34 cellular contexts compared by ENCODE assay signal in genomic region chr7:106402898-106403297, GRCh38.
"Had no signal": no experiment of that assay in that cellular context is flagged by ENCODE, and none has a peak within 500 bp of the region (broad histone marks: within the 10 kb centered on the region; RNA-seq: fewer than 3 reads in every experiment).

No MANE protein-coding gene starts in this region.

- H3K9me3 Mint-ChIP-seq: activated T-cell treated with anti-CD3 and anti-CD28 coated beads, Interleukin-2, amount 50 U/mL, for 4 hours; activated T-helper 17 cell treated with anti-CD3 and anti-CD28 coated beads, Interleukin-2, amount 50 U/mL, for 72 hours; central memory CD8-positive, alpha-beta T cell had no signal

- DNase-seq: activated effector memory CD4-positive, alpha-beta T cell treated with anti-CD3 and anti-CD28 coated beads, Interleukin-2, amount 50 U/mL, for 16 hours; activated effector memory CD4-positive, alpha-beta T cell treated with Interleukin-2 at 50 U/mL for 16 hours; activated gamma-delta T cell; activated gamma-delta T cell treated with Interleukin-2 at 50 U/mL for 16 hours; activated naive CD4-positive, alpha-beta T cell; activated naive CD4-positive, alpha-beta T cell treated with anti-CD3 and anti-CD28 coated beads, Interleukin-2, amount 10 ng/mL, durations not matched to agents 7 days and 5 days; activated naive CD4-positive, alpha-beta T cell treated with anti-CD3 and anti-CD28 coated beads, Interleukin-2, amount 50 U/mL, for 16 hours; activated naive CD4-positive, alpha-beta T cell treated with Interleukin-2 at 50 U/mL for 16 hours; activated naive CD8-positive, alpha-beta T cell treated with anti-CD3 and anti-CD28 coated beads for 36 hours; activated naive CD8-positive, alpha-beta T cell treated with anti-CD3 and anti-CD28 coated beads, Interleukin-2, amount 10 ng/mL, durations not matched to agents 7 days and 5 days; activated naive CD8-positive, alpha-beta T cell treated with anti-CD3 and anti-CD28 coated beads, Interleukin-2, amount 50 U/mL, for 24 hours; activated T-cell treated with anti-CD3 and anti-CD28 coated beads, Interleukin-2, amount 50 U/mL, for 1 hour; activated T-cell treated with anti-CD3 and anti-CD28 coated beads, Interleukin-2, amount 50 U/mL, for 24 hours; activated T-cell treated with anti-CD3 and anti-CD28 coated beads, Interleukin-2, amount 50 U/mL, for 4 hours; activated T-cell treated with anti-CD3 and anti-CD28 coated beads, Interleukin-2, amount 50 U/mL, for 48 hours; activated T-cell treated with anti-CD3 and anti-CD28 coated beads, Interleukin-2, amount 50 U/mL, for 72 hours; adrenal gland; amniotic stem cell; amygdala; anterior cingulate cortex; aorta; body of pancreas; brain microvascular endothelial cell; caudate nucleus; central memory CD4-positive, alpha-beta T cell; cerebellar nuclear complex had no signal

- H3K4me1 Mint-ChIP-seq: brain had no signal

- H3K36me3 Mint-ChIP-seq: activated naive CD4-positive, alpha-beta T cell treated with anti-CD3 and anti-CD28 coated beads, Interleukin-2, amount 10 ng/mL, durations not matched to agents 7 days and 5 days; activated naive CD4-positive, alpha-beta T cell treated with anti-CD3 and anti-CD28 coated beads, Interleukin-2, amount 50 U/mL, for 24 hours; activated naive CD8-positive, alpha-beta T cell; brain had no signal

- ATAC-seq: activated naive CD4-positive, alpha-beta T cell treated with anti-CD3 and anti-CD28 coated beads, Interleukin-2, amount 50 U/mL, for 72 hours; activated naive CD8-positive, alpha-beta T cell treated with anti-CD3 and anti-CD28 coated beads, Interleukin-2, amount 50 U/mL, for 24 hours; activated T-cell treated with anti-CD3 and anti-CD28 coated beads, Interleukin-2, amount 50 U/mL, for 4 hours; activated T-cell treated with anti-CD3 and anti-CD28 coated beads, Interleukin-2, amount 50 U/mL, for 72 hours; activated T-helper 17 cell treated with anti-CD3 and anti-CD28 coated beads, Interleukin-2, amount 50 U/mL, for 72 hours; body of pancreas had no signal

- H3K27ac Mint-ChIP-seq: activated naive CD4-positive, alpha-beta T cell treated with anti-CD3 and anti-CD28 coated beads, Interleukin-2, amount 10 ng/mL, durations not matched to agents 7 days and 5 days; activated naive CD4-positive, alpha-beta T cell treated with anti-CD3 and anti-CD28 coated beads, Interleukin-2, amount 50 U/mL, for 24 hours; activated naive CD4-positive, alpha-beta T cell treated with anti-CD3 and anti-CD28 coated beads, Interleukin-2, amount 50 U/mL, for 72 hours; activated naive CD8-positive, alpha-beta T cell; activated naive CD8-positive, alpha-beta T cell treated with anti-CD3 and anti-CD28 coated beads for 36 hours; activated naive CD8-positive, alpha-beta T cell treated with anti-CD3 and anti-CD28 coated beads, Interleukin-2, amount 10 ng/mL, durations not matched to agents 7 days and 5 days; activated naive CD8-positive, alpha-beta T cell treated with anti-CD3 and anti-CD28 coated beads, Interleukin-2, amount 50 U/mL, for 24 hours; activated T-cell treated with anti-CD3 and anti-CD28 coated beads, Interleukin-2, amount 50 U/mL, for 24 hours; activated T-cell treated with anti-CD3 and anti-CD28 coated beads, Interleukin-2, amount 50 U/mL, for 72 hours; activated T-helper 1 cell treated with anti-CD3 and anti-CD28 coated beads, Interleukin-12 subunit alpha, Interleukin-12 subunit beta, Interleukin-2, Interleukin-4 antibody, amounts not matched to agents 30 ng/mL and 10 ng/mL and 1 ng/mL, durations not matched to agents 14 hours and 24 hours and 36 hours; activated T-helper 17 cell treated with anti-CD3 and anti-CD28 coated beads, Interleukin-2, amount 50 U/mL, for 72 hours; activated T-helper 2 cell treated with anti-CD3 and anti-CD28 coated beads, Interferon-gamma antibody, Interleukin-2, Interleukin-4, amounts not matched to agents 10 μg/mL and 5 μg/mL and 100 μg/mL, durations not matched to agents 14 hours and 24 hours and 36 hours; brain had no signal

- H3K4me3 Mint-ChIP-seq: activated naive CD4-positive, alpha-beta T cell treated with anti-CD3 and anti-CD28 coated beads, Interleukin-2, amount 10 ng/mL, durations not matched to agents 7 days and 5 days; activated naive CD4-positive, alpha-beta T cell treated with anti-CD3 and anti-CD28 coated beads, Interleukin-2, amount 50 U/mL, for 24 hours; activated naive CD8-positive, alpha-beta T cell; activated naive CD8-positive, alpha-beta T cell treated with anti-CD3 and anti-CD28 coated beads for 36 hours; activated naive CD8-positive, alpha-beta T cell treated with anti-CD3 and anti-CD28 coated beads, Interleukin-2, amount 10 ng/mL, durations not matched to agents 7 days and 5 days; activated naive CD8-positive, alpha-beta T cell treated with anti-CD3 and anti-CD28 coated beads, Interleukin-2, amount 50 U/mL, for 24 hours; activated T-cell treated with anti-CD3 and anti-CD28 coated beads, Interleukin-2, amount 50 U/mL, for 24 hours; activated T-cell treated with anti-CD3 and anti-CD28 coated beads, Interleukin-2, amount 50 U/mL, for 4 hours; activated T-cell treated with anti-CD3 and anti-CD28 coated beads, Interleukin-2, amount 50 U/mL, for 72 hours; activated T-helper 1 cell treated with anti-CD3 and anti-CD28 coated beads, Interleukin-12 subunit alpha, Interleukin-12 subunit beta, Interleukin-2, Interleukin-4 antibody, amounts not matched to agents 30 ng/mL and 10 ng/mL and 1 ng/mL, durations not matched to agents 14 hours and 24 hours and 36 hours; activated T-helper 17 cell treated with anti-CD3 and anti-CD28 coated beads, Interleukin-2, amount 50 U/mL, for 72 hours; brain; central memory CD8-positive, alpha-beta T cell had no signal
